In genomic region chr7:55488221-55488620, GRCh38 we compare ENCODE assay signal across 1 cellular context.
TF ChIP-seq lines count a peak whose summit lies in the region.

No MANE protein-coding gene starts in this region.

TF ChIP-seq in H1, 55 proteins besides CTCF, POLR2A, EP300 and RAD21:
- TF ChIP-seq POLR2AphosphoS5 (IDR thresholded peaks at IDR 0.05; ENCODE audit: low read depth, low read length) = no peak
- no peak for TF ChIP-seq SIN3A (conservative IDR thresholded peaks at IDR 0.05 in 1 of 2, IDR thresholded peaks at IDR 0.05 in 1 of 2; ENCODE audit: low read depth in 1 of 2, low read length in 2 of 2)
- TF ChIP-seq, protein P1, sequence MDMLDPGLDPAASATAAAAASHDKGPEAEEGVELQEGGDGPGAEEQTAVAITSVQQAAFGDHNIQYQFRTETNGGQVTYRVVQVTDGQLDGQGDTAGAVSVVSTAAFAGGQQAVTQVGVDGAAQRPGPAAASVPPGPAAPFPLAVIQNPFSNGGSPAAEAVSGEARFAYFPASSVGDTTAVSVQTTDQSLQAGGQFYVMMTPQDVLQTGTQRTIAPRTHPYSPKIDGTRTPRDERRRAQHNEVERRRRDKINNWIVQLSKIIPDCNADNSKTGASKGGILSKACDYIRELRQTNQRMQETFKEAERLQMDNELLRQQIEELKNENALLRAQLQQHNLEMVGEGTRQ (IDR thresholded peaks at IDR 0.05; ENCODE audit: low read length) = no peak
